14 cellular contexts compared by ENCODE assay signal in the genomic region with DNA sequence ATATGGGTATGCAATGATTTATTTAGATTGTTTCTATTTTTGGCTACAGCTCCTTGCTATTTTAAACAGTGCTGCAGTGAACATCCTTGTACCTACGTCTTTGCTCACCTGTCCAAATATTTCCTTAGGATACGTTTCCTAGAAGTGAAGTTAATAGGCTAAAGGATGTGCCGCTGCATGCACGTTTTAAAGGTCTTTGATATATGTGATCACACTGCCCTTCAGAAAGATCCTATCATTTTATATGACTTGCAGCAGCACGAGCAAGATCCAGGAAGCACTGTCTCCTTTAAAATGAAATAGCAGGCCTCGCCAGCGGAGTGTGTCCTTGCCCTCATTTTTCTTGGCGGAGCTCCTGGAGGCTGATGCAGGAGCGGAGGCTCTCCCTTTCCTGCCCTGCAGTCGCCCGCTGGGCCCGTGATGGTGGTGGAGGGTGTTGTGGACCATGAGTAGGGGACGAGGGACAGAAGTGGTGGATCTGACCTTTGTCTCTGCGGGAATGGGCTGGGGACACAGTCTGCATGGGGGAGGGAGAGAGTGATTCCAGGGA. TPM values are rescaled to one million over a fixed set of nuclear protein-coding genes. Genes with fewer than 3 reads are reported as not detected.
DNase-seq lines count a peak whose midpoint lies in the region; ATAC-seq and TF ChIP-seq lines count a peak whose summit lies in the region.
"Had no signal": no experiment of that assay in that cellular context is flagged by ENCODE, and none has a peak within 500 bp of the region (broad histone marks: within the 10 kb centered on the region; RNA-seq: fewer than 3 reads in every experiment).

No MANE protein-coding gene starts in this region.

- ATAC-seq in thoracic aorta (ENCODE audit: insufficient number of reproducible peaks, low FRiP score, low read depth), result no peak

- peak overlapping the region; percentile 8 for H3K4me3 ChIP-seq in thoracic aorta
- no peak overlapping the region for H3K4me3 ChIP-seq in SJCRH30
- H3K4me3 ChIP-seq in effector memory CD4-positive, alpha-beta T cell (ENCODE audit: insufficient read depth, low read depth, low read length, poor library complexity, severe bottlenecking), result no peak overlapping the region
- H3K4me3 ChIP-seq: lung had no signal

- H3K27ac ChIP-seq in thoracic aorta, result no peak overlapping the region
- H3K27ac ChIP-seq in SJCRH30, result no peak overlapping the region
- no peak overlapping the region for H3K27ac ChIP-seq in effector memory CD4-positive, alpha-beta T cell (ENCODE audit: insufficient read depth, low read length, poor library complexity, severe bottlenecking)
- H3K27ac ChIP-seq: neutrophil had no signal

- DNase-seq in NCI-H2196 (lab: John Stamatoyannopoulos, UW; ENCODE audit: unreplicated experiment), result peak; percentile 28
- no peak for DNase-seq in NCI-H2196 treated with DMSO at 0.1 percent for 48 hours (lab: John Stamatoyannopoulos, UW; ENCODE audit: unreplicated experiment)
- peak; percentile 72 to 89 for DNase-seq in cerebellar nuclear complex (lab: John Stamatoyannopoulos, UW)
- peak; percentile 60 for DNase-seq in left kidney (ENCODE audit: low read depth, low spot score)
- no peak for DNase-seq in thoracic aorta (ENCODE audit: low spot score)
- DNase-seq in SJCRH30, result no peak
- no peak for DNase-seq in effector memory CD4-positive, alpha-beta T cell
- DNase-seq in NCI-H748 (lab: John Stamatoyannopoulos, UW; ENCODE audit: unreplicated experiment), result no peak
- DNase-seq: ACHN, NCI-H1436 treated with DMSO at 0.1 percent for 48 hours, NCI-H774, SIG-M5 had no signal

- H3K36me3 ChIP-seq in thoracic aorta (no peaks in the 10 kb centered on the region), SJCRH30 (no peaks in the 10 kb centered on the region)
- H3K36me3 ChIP-seq in effector memory CD4-positive, alpha-beta T cell (ENCODE audit: control insufficient read depth, insufficient read depth, low read length), result no peaks in the 10 kb centered on the region
- H3K36me3 ChIP-seq: neutrophil had no signal

- peaks cover 4 to 13% of the 10 kb centered on the region in 2 donors for H3K4me1 ChIP-seq in thoracic aorta (ENCODE audit: control insufficient read depth in 1 of 2, low read depth in 2 of 2)
- peaks cover 4% of the 10 kb centered on the region; the same call in 1 of the 2 replicates for H3K4me1 ChIP-seq in SJCRH30
- H3K4me1 ChIP-seq in effector memory CD4-positive, alpha-beta T cell (ENCODE audit: control insufficient read depth, insufficient read depth, low read length, poor library complexity, severe bottlenecking), result no peaks in the 10 kb centered on the region

- H3K27me3 ChIP-seq in thoracic aorta (replicated peaks; ENCODE audit: insufficient read depth), result no peaks in the 10 kb centered on the region
- H3K27me3 ChIP-seq in SJCRH30, result no peaks in the 10 kb centered on the region
- peaks cover under 1% of the 10 kb centered on the region for H3K27me3 ChIP-seq in effector memory CD4-positive, alpha-beta T cell (replicated peaks; ENCODE audit: control insufficient read depth, insufficient read depth, low read length, poor library complexity, severe bottlenecking)
- H3K27me3 ChIP-seq: neutrophil had no signal

- H3K9me3 ChIP-seq in thoracic aorta (no peaks in the 10 kb centered on the region), SJCRH30 (replicated peaks) (no peaks in the 10 kb centered on the region)
- H3K9me3 ChIP-seq in effector memory CD4-positive, alpha-beta T cell (ENCODE audit: control insufficient read depth, low read length), result no peaks in the 10 kb centered on the region
- H3K9me3 ChIP-seq: neutrophil had no signal

- no peak for TF ChIP-seq CTCF in thoracic aorta (IDR thresholded peaks at IDR 0.05)

RNA-seq across cellular contexts. Expression of a gene that starts 19.4 kb away (rescaled TPM):
- total RNA-seq in thoracic aorta, result 10 to 100 TPM; 42.5 to 50.0 TPM
- 15.4 and 18.6 TPM in 2 replicates for total RNA-seq in SJCRH30 (2014; rRNA removed; shearing (Covaris generic))

RNA-seq across cellular contexts. Expression of a gene that starts 38.4 kb away (rescaled TPM):
- 10 to 100 TPM; 10.3 to 19.0 TPM for total RNA-seq in thoracic aorta
- total RNA-seq in SJCRH30 (2014; rRNA removed; shearing (Covaris generic)), result 0.59 and 0.96 TPM in 2 replicates

Comparison
In these comparisons a context has a peak if more than half of its experiments do, and no peak if none do; other contexts are left out.
1. DNase-seq: peak in NCI-H2196 (single experiment), cerebellar nuclear complex (2 of 2) and left kidney (single experiment); none in NCI-H2196 treated with DMSO at 0.1 percent for 48 hours (single experiment), thoracic aorta (single experiment), SJCRH30 (0 of 2), effector memory CD4-positive, alpha-beta T cell (0 of 3) and NCI-H748 (single experiment).